In the genomic region with DNA sequence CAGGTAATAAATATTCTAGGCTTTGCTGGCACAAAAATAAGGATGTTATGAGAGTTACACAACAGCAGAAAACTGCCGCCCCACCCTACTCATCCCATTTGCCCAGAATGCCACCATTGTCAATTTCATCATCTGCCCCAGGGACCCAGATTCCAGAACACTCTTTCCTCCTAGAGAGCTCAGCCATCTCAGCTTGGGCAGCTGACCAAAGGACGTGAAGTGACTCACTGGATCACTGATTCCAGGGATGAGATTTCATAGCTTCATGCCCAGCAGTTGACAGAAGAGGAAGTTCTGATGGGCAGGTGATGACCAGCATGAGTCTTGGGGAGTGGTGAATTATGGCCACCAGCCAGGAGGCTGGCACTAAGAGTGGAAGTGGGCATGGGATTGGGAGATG, we compare ENCODE assay signal across 26 cellular contexts.
DNase-seq lines count a peak whose midpoint lies in the region; ATAC-seq, FAIRE-seq and TF ChIP-seq lines count a peak whose summit lies in the region.
"Had no signal": no experiment of that assay in that cellular context is flagged by ENCODE, and none has a peak within 500 bp of the region (broad histone marks: within the 10 kb centered on the region; RNA-seq: fewer than 3 reads in every experiment).

No MANE protein-coding gene starts in this region.

- H3K4me1 ChIP-seq in foreskin keratinocyte: no peaks in the 10 kb centered on the region
- H3K4me1 ChIP-seq: A549, BLaER1, Peyer's patch had no signal

- no peaks in the 10 kb centered on the region for H3K27me3 ChIP-seq in foreskin keratinocyte
- H3K27me3 ChIP-seq: BLaER1, esophagus muscularis mucosa, Peyer's patch had no signal

- FAIRE-seq in urothelium cell line (lab: Jason Lieb, UNC): no peak
- FAIRE-seq: A549, GM19239, kidney had no signal

- no peak overlapping the region for H3K27ac ChIP-seq in foreskin keratinocyte
- H3K27ac ChIP-seq: A549, BLaER1, esophagus muscularis mucosa, GM23248, Peyer's patch had no signal

- peak; percentile 39 for DNase-seq in Right ventricle myocardium superior
- DNase-seq in Right ventricle myocardium inferior (ENCODE audit: missing footprints): no peak
- DNase-seq in amniotic epithelial cell (ENCODE audit: low read depth): peak; percentile 3
- peak; percentile 19 to 54 for DNase-seq in foreskin keratinocyte
- peak; percentile 13 for DNase-seq in urothelium cell line (ENCODE audit: low spot score)
- no peak for DNase-seq in NCI-H524 treated with DMSO at 0.1 percent for 48 hours (lab: John Stamatoyannopoulos, UW)
- DNase-seq: activated CD4-positive, alpha-beta T cell treated with anti-CD3 and anti-CD28 coated beads for 36 hours; activated T-cell treated with anti-CD3 and anti-CD28 coated beads, Interleukin-2, amount 50 U/mL, for 4 hours; COR-L47; effector CD4-positive, alpha-beta T cell; glutamatergic neuron; GM23248; kidney; MM.1S; NCI-H1436; NCI-H510A treated with DMSO at 0.1 percent for 48 hours; Peyer's patch; posterior cingulate gyrus; stimulated activated CD8-positive, alpha-beta memory T cell treated with anti-CD3 and anti-CD28 coated beads, Interleukin-4, amount 100 ng/mL, for 48 hours; trophoblast cell had no signal

- TF ChIP-seq CTCF in foreskin keratinocyte (conservative IDR thresholded peaks at IDR 0.05): no peak

- intact Hi-C loops in Right ventricle myocardium superior (cut with DNase I): no loop called here
- intact Hi-C loops in Right ventricle myocardium inferior (cut with DNase I): no loop called here

- ATAC-seq in Right ventricle myocardium superior (ENCODE audit: poor library complexity): no peak
- ATAC-seq in Right ventricle myocardium inferior: no peak
- peak; percentile 45 for ATAC-seq in foreskin keratinocyte
- ATAC-seq in HG03097 (IDR thresholded peaks at IDR 0.05; ENCODE audit: low FRiP score, unreplicated experiment): no peak
- ATAC-seq in GM21737 (IDR thresholded peaks at IDR 0.05; ENCODE audit: unreplicated experiment): no peak
- ATAC-seq: A549; activated CD4-positive, alpha-beta T cell treated with anti-CD3 and anti-CD28 coated beads for 36 hours; activated T-cell treated with anti-CD3 and anti-CD28 coated beads, Interleukin-2, amount 50 U/mL, for 4 hours had no signal

Comparison
In these comparisons a context has a peak if more than half of its experiments do, and no peak if none do; other contexts are left out.
1. DNase-seq: peak in Right ventricle myocardium superior (single experiment), amniotic epithelial cell (single experiment), foreskin keratinocyte (2 of 2) and urothelium cell line (single experiment); none in Right ventricle myocardium inferior (single experiment) and NCI-H524 treated with DMSO at 0.1 percent for 48 hours (single experiment).